Comparison of ENCODE assay signal across 11 cellular contexts in the genomic region with DNA sequence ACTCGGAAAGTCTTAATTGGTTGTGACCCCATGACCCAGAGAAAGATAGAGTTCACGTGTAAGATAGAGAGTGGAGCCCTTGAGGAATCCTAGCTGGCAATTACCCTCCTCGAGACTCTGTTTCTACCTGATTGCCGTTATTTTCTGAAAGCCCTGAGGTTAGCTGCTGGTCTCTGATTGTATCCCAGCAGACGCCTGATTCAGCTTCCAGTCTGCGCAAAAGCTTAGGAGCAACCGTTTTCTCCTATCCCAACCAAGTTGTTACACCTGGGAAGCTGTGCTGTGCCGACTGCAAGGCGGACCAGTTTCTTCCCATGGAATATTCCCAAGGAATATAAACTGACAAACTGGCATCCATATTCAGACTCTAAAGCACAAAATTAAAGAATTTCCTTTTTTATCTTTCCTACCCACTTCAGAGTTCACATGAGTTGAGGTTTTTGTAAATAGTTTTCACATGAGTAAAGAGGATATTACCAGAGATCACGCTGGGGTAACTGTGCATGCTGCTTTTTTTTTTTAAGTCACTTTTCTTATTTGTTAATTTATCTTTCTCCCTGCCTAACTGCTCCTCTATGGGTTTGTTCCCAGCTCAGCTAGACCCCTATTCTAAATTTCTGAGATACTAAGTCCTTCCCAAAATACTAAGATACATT. TPM values are rescaled to one million over a fixed set of nuclear protein-coding genes. Genes with fewer than 3 reads are reported as not detected.
DNase-seq lines count a peak whose midpoint lies in the region; TF ChIP-seq lines count a peak whose summit lies in the region.
"Had no signal": no experiment of that assay in that cellular context is flagged by ENCODE, and none has a peak within 500 bp of the region (broad histone marks: within the 10 kb centered on the region; RNA-seq: fewer than 3 reads in every experiment).

No MANE protein-coding gene starts in this region.

- H3K4me3 ChIP-seq in foreskin fibroblast (ENCODE audit: low read depth in 1 of 2, low read length in 2 of 2): peak overlapping the region in 1 of 2 donors; percentile 0

- TF ChIP-seq CTCF in foreskin fibroblast (IDR thresholded peaks at IDR 0.05; ENCODE audit: low read depth, low read length): no peak

- DNase-seq in GM03348 (ENCODE audit: low spot score): peak; percentile 54
- peak; percentile 14 for DNase-seq in SW480 (ENCODE audit: low spot score)
- peak; percentile 49 to 76 for DNase-seq in foreskin fibroblast
- peak; percentile 65 for DNase-seq in renal cortical epithelial cell (ENCODE audit: low read depth)
- no peak for DNase-seq in Kasumi-1 (lab: John Stamatoyannopoulos, UW)
- no peak for DNase-seq in SK-N-DZ (ENCODE audit: low spot score)
- no peak for DNase-seq in medulla oblongata (ENCODE audit: extremely low spot score)
- no peak for DNase-seq in GDM1 (lab: John Stamatoyannopoulos, UW)
- DNase-seq: activated CD4-positive, alpha-beta T cell treated with anti-CD3 and anti-CD28 coated beads for 4 hours; activated naive CD8-positive, alpha-beta T cell treated with anti-CD3 and anti-CD28 coated beads for 36 hours had no signal

RNA-seq across cellular contexts. Expression of a gene that starts 1.5 kb away (rescaled TPM):
- total RNA-seq in renal cortical epithelial cell: 0.15 and 0.52 TPM in 2 replicates
- not detected in 2 replicates for polyA plus RNA-seq in SK-N-DZ (2014; cell fraction: cytosol; rRNA removed)
- polyA plus RNA-seq in SK-N-DZ (2014; cell fraction: nucleus; rRNA removed): not detected in 2 replicates
- total RNA-seq: activated naive CD8-positive, alpha-beta T cell treated with anti-CD3 and anti-CD28 coated beads for 36 hours; G401 had no signal

Comparison
In these comparisons a context has a peak if more than half of its experiments do, and no peak if none do; other contexts are left out.
1. DNase-seq: peak in GM03348 (single experiment), SW480 (single experiment), foreskin fibroblast (2 of 2) and renal cortical epithelial cell (single experiment); none in Kasumi-1 (0 of 2), SK-N-DZ (single experiment), medulla oblongata (single experiment) and GDM1 (single experiment).